In genomic region chr6:88641178-88641903, GRCh38 we compare ENCODE assay signal across 10 cellular contexts.
DNase-seq lines count a peak whose midpoint lies in the region; ATAC-seq and TF ChIP-seq lines count a peak whose summit lies in the region.
"Had no signal": no experiment of that assay in that cellular context is flagged by ENCODE, and none has a peak within 500 bp of the region (broad histone marks: within the 10 kb centered on the region; RNA-seq: fewer than 3 reads in every experiment).

No MANE protein-coding gene starts in this region.

- H3K9me3 ChIP-seq in esophagus squamous epithelium (no peaks in the 10 kb centered on the region), breast epithelium (no peaks in the 10 kb centered on the region)

- H3K27ac ChIP-seq in esophagus squamous epithelium = no peak overlapping the region
- H3K27ac ChIP-seq in breast epithelium = no peak overlapping the region
- H3K27ac ChIP-seq: dorsolateral prefrontal cortex had no signal

- intact Hi-C loops in esophagus squamous epithelium (cut with DNase I) (no loop called here), breast epithelium (cut with DNase I; ENCODE audit: low total_unique reads) (no loop called here)

- TF ChIP-seq POLR2A in esophagus squamous epithelium (IDR thresholded peaks at IDR 0.05) = no peak
- TF ChIP-seq POLR2A in breast epithelium (IDR thresholded peaks at IDR 0.05) = no peak

- H3K27me3 ChIP-seq in esophagus squamous epithelium (no peaks in the 10 kb centered on the region), breast epithelium (no peaks in the 10 kb centered on the region)
- H3K27me3 ChIP-seq: dorsolateral prefrontal cortex had no signal

- WGBS in esophagus squamous epithelium, 2 donors = 63 to 85% methylated on average over 4 to 7 of the region's 7 CpGs

- ATAC-seq in GM18858 (IDR thresholded peaks at IDR 0.05; ENCODE audit: unreplicated experiment) (peak; percentile 91), GM21619 (IDR thresholded peaks at IDR 0.05; ENCODE audit: unreplicated experiment) (peak; percentile 93), HG03460 (IDR thresholded peaks at IDR 0.05; ENCODE audit: unreplicated experiment) (peak; percentile 96)

- H3K4me3 ChIP-seq in esophagus squamous epithelium = no peak overlapping the region
- no peak overlapping the region for H3K4me3 ChIP-seq in breast epithelium
- H3K4me3 ChIP-seq: dorsolateral prefrontal cortex had no signal

- H3K36me3 ChIP-seq in esophagus squamous epithelium = no peaks in the 10 kb centered on the region
- no peaks in the 10 kb centered on the region for H3K36me3 ChIP-seq in breast epithelium

- no peak for TF ChIP-seq CTCF in esophagus squamous epithelium (IDR thresholded peaks at IDR 0.05)
- TF ChIP-seq CTCF in breast epithelium (IDR thresholded peaks at IDR 0.05) = no peak

- DNase-seq in medulla oblongata (ENCODE audit: extremely low spot score) (peak; percentile 2), LoVo (ENCODE audit: low spot score) (no peak), NCI-H524 (lab: John Stamatoyannopoulos, UW) (no peak), esophagus squamous epithelium (lab: John Stamatoyannopoulos, UW) (no peak), breast epithelium (ENCODE audit: low spot score in 2 of 2) (no peak)
- DNase-seq: dorsolateral prefrontal cortex, NCI-H187 had no signal

- H3K4me1 ChIP-seq in esophagus squamous epithelium = peaks cover 0 to 15% (median 0%) of the 10 kb centered on the region in 3 donors
- no peaks in the 10 kb centered on the region for H3K4me1 ChIP-seq in breast epithelium
